27 cellular contexts compared by ENCODE assay signal in genomic region chr14:33035795-33036194, GRCh38.
DNase-seq lines count a peak whose midpoint lies in the region; ATAC-seq, FAIRE-seq and TF ChIP-seq lines count a peak whose summit lies in the region.
"Had no signal": no experiment of that assay in that cellular context is flagged by ENCODE, and none has a peak within 500 bp of the region (broad histone marks: within the 10 kb centered on the region; RNA-seq: fewer than 3 reads in every experiment).

No MANE protein-coding gene starts in this region.

- peak overlapping the region; percentile 88 for H3K27ac ChIP-seq in MM.1S (ENCODE audit: low read length)
- H3K27ac ChIP-seq in OCI-LY7 (ENCODE audit: low read depth, low read length, poor library complexity, severe bottlenecking): no peak overlapping the region
- no peak overlapping the region for H3K27ac ChIP-seq in ascending aorta
- H3K27ac ChIP-seq: 22Rv1; A549; BLaER1 treated with 17β-estradiol and CSF1 and Interleukin-3, amounts not matched to agents 10 nM and 100 nM; C4-2B had no signal

- no peak for TF ChIP-seq POLR2A in GM12891 (IDR thresholded peaks at IDR 0.05; ENCODE audit: low read depth, low read length)

- no peak for TF ChIP-seq CTCF in MM.1S (IDR thresholded peaks at IDR 0.05; ENCODE audit: low read length)
- no peak for TF ChIP-seq CTCF in OCI-LY7 (conservative IDR thresholded peaks at IDR 0.05; ENCODE audit: low read length)
- no peak for TF ChIP-seq CTCF in bronchial epithelial cell (IDR thresholded peaks at IDR 0.05; ENCODE audit: insufficient read depth, low read length, severe bottlenecking)
- no peak for TF ChIP-seq CTCF in ascending aorta (IDR thresholded peaks at IDR 0.05)

- no peaks in the 10 kb centered on the region for H3K9me3 ChIP-seq in MM.1S (replicated peaks; ENCODE audit: insufficient read depth, low read length)
- H3K9me3 ChIP-seq in OCI-LY7 (ENCODE audit: low read length): 0 out of 2 replicates have a peak, but pooled peaks cover 4% of the 10 kb centered on the region
- no peaks in the 10 kb centered on the region for H3K9me3 ChIP-seq in ascending aorta
- H3K9me3 ChIP-seq: A549, Caco-2 had no signal

- intact Hi-C loops in OCI-LY7 (cut with micrococcal nuclease; ENCODE audit: unreplicated experiment): no loop called here
- intact Hi-C loops in ascending aorta (cut with DNase I): no loop called here

- peak; percentile 7 for FAIRE-seq in bronchial epithelial cell (lab: Jason Lieb, UNC)
- no peak for FAIRE-seq in GM12891 (lab: Jason Lieb, UNC)
- FAIRE-seq: A549, GM12892, GM18507, GM19239 had no signal

- peak overlapping the region; percentile 33; the same call in 1 of the 2 replicates for H3K9ac ChIP-seq in MM.1S (ENCODE audit: low read length)
- H3K9ac ChIP-seq: BLaER1 treated with 17β-estradiol and CSF1 and Interleukin-3, amounts not matched to agents 10 nM and 100 nM had no signal

- no peak overlapping the region for H3K4me3 ChIP-seq in MM.1S (ENCODE audit: low read length)
- no peak overlapping the region for H3K4me3 ChIP-seq in OCI-LY7 (ENCODE audit: low read depth, low read length, poor library complexity, severe bottlenecking)
- no peak overlapping the region for H3K4me3 ChIP-seq in bronchial epithelial cell (ENCODE audit: low read depth, low read length)
- H3K4me3 ChIP-seq in ascending aorta: no peak overlapping the region
- H3K4me3 ChIP-seq: A549; BLaER1 treated with 17β-estradiol and CSF1 and Interleukin-3, amounts not matched to agents 10 nM and 100 nM had no signal

- H2AFZ ChIP-seq in MM.1S (ENCODE audit: low read length) (peak overlapping the region; percentile 52), OCI-LY7 (ENCODE audit: low read length) (0 out of 2 replicates have a peak overlapping the region, but pooled peaks have one; percentile 38)

- BruUV-seq in OCI-LY7 (replicated peaks; lab: Mats Ljungman, UMichigan): no TSS peak

- POLR2A ChIA-PET in OCI-LY7 (lab: Charles Lee): interaction anchor here (0.6 kb wide), 1 partner anchor 76 kb away, joined by 4 read pairs; no protein-coding TSS in a partner anchor

- DNase-seq in MM.1S (peak; percentile 64), OCI-LY7 (ENCODE audit: low spot score) (no peak), bronchial epithelial cell (ENCODE audit: low read depth) (no peak), GM12891 (ENCODE audit: insufficient read length, low spot score) (no peak), NCI-H748 treated with DMSO at 0.1 percent for 48 hours (lab: John Stamatoyannopoulos, UW) (no peak), ascending aorta (ENCODE audit: low spot score in 2 of 2) (no peak)
- DNase-seq: AML-193; Caco-2; Calu3; CD4-positive, alpha-beta T cell; CD8-positive, alpha-beta T cell; DMS 273 treated with DMSO at 0.1 percent for 48 hours; DMS153; DMS53; DMS79; DND-41; EL; GDM1 had no signal

- no peaks in the 10 kb centered on the region for H4K20me1 ChIP-seq in MM.1S (ENCODE audit: insufficient read depth, low read length)
- H4K20me1 ChIP-seq in OCI-LY7 (ENCODE audit: insufficient read depth, low read length): no peaks in the 10 kb centered on the region
- H4K20me1 ChIP-seq: BLaER1 treated with 17β-estradiol and CSF1 and Interleukin-3, amounts not matched to agents 10 nM and 100 nM had no signal

- H3K27me3 ChIP-seq in MM.1S (replicated peaks; ENCODE audit: insufficient read depth, low read length) (no peaks in the 10 kb centered on the region), bronchial epithelial cell (ENCODE audit: control insufficient read depth, insufficient read depth, low read length) (no peaks in the 10 kb centered on the region), ascending aorta (no peaks in the 10 kb centered on the region)
- H3K27me3 ChIP-seq: BLaER1 treated with 17β-estradiol and CSF1 and Interleukin-3, amounts not matched to agents 10 nM and 100 nM had no signal

- H3K4me2 ChIP-seq in MM.1S (ENCODE audit: low read depth, low read length) (peak overlapping the region; percentile 50), OCI-LY7 (ENCODE audit: low read length) (no peak overlapping the region)
- H3K4me2 ChIP-seq: A549; BLaER1 treated with 17β-estradiol and CSF1 and Interleukin-3, amounts not matched to agents 10 nM and 100 nM had no signal

- peaks cover 45% of the 10 kb centered on the region for H3K4me1 ChIP-seq in MM.1S (ENCODE audit: low read length)
- H3K4me1 ChIP-seq in OCI-LY7 (ENCODE audit: insufficient read depth, low read length, poor library complexity, severe bottlenecking): no peaks in the 10 kb centered on the region
- H3K4me1 ChIP-seq in ascending aorta: no peaks in the 10 kb centered on the region
- H3K4me1 ChIP-seq: A549; BLaER1 treated with 17β-estradiol and CSF1 and Interleukin-3, amounts not matched to agents 10 nM and 100 nM; Caco-2 had no signal

- H3K9me2 ChIP-seq in MM.1S (replicated peaks; ENCODE audit: insufficient read depth, low read length) (no peaks in the 10 kb centered on the region), OCI-LY7 (ENCODE audit: insufficient read depth, low read length) (no peaks in the 10 kb centered on the region)

- 0 out of 2 replicates have a peak, but pooled peaks cover 12% of the 10 kb centered on the region for H3F3A ChIP-seq in MM.1S (ENCODE audit: insufficient read depth, low read length)

- no peaks in the 10 kb centered on the region for H3K36me3 ChIP-seq in MM.1S (replicated peaks; ENCODE audit: insufficient read depth, low read length)
- H3K36me3 ChIP-seq in OCI-LY7 (ENCODE audit: insufficient read depth, low read length): 0 out of 2 replicates have a peak, but pooled peaks cover 3% of the 10 kb centered on the region
- no peaks in the 10 kb centered on the region for H3K36me3 ChIP-seq in bronchial epithelial cell (ENCODE audit: control insufficient read depth, insufficient read depth, low read length)
- no peaks in the 10 kb centered on the region for H3K36me3 ChIP-seq in ascending aorta
- H3K36me3 ChIP-seq: BLaER1 treated with 17β-estradiol and CSF1 and Interleukin-3, amounts not matched to agents 10 nM and 100 nM had no signal

- CTCF ChIA-PET in OCI-LY7 (lab: Charles Lee; ENCODE audit: unreplicated experiment): no interaction called here

- H3K79me2 ChIP-seq in MM.1S (ENCODE audit: low read length) (no peaks in the 10 kb centered on the region), OCI-LY7 (ENCODE audit: insufficient read depth, low read depth, low read length) (no peaks in the 10 kb centered on the region)

- peak; percentile 34 for ATAC-seq in GM18867 (IDR thresholded peaks at IDR 0.05; ENCODE audit: unreplicated experiment)
- no peak for ATAC-seq in GM21825 (IDR thresholded peaks at IDR 0.05; ENCODE audit: unreplicated experiment)
- ATAC-seq: A549; CD8-positive, alpha-beta T cell had no signal

TF ChIP-seq in GM12891, 5 proteins besides CTCF, POLR2A, EP300 and RAD21:
- TF ChIP-seq SPI1 (IDR thresholded peaks at IDR 0.05; ENCODE audit: low read depth, low read length): no peak
- TF ChIP-seq POLR2AphosphoS5 (IDR thresholded peaks at IDR 0.05; ENCODE audit: low read depth, low read length): no peak
- no peak for TF ChIP-seq PAX5 (IDR thresholded peaks at IDR 0.05; ENCODE audit: insufficient read depth, low read length, severe bottlenecking)
